In genomic region chr16:46801428-46802049, GRCh38 we compare ENCODE assay signal across 8 cellular contexts. TPM values are rescaled to one million over a fixed set of nuclear protein-coding genes. Genes with fewer than 3 reads are reported as not detected.
A peak's percentile ranks its signal among the peaks of the same experiment; 100 is the strongest.
DNase-seq lines count a peak whose midpoint lies in the region; ATAC-seq and TF ChIP-seq lines count a peak whose summit lies in the region.

No MANE protein-coding gene starts in this region.

- no peaks in the 10 kb centered on the region for H3K9me3 ChIP-seq in CD4-positive, alpha-beta memory T cell (ENCODE audit: control insufficient read depth in 1 of 2, low read length in 2 of 2)

- H3K27me3 Mint-ChIP-seq in Calu3 (ENCODE audit: unreplicated experiment): no peaks in the 10 kb centered on the region
- no peaks in the 10 kb centered on the region for H3K27me3 Mint-ChIP-seq in CD4-positive, alpha-beta memory T cell

- POLR2A ChIA-PET in CD4-positive, alpha-beta memory T cell (lab: Charles Lee; ENCODE audit: partially characterized antibody): no interaction called here

- no TSS peak for BruUV-seq in Calu3 (replicated peaks; lab: Mats Ljungman, UMichigan)

- CTCF ChIA-PET in Calu3 (lab: Charles Lee): interaction anchor here (0.6 to 1.4 kb wide), 10 partner anchors 8 to 1330 kb away, joined by 3 to 8 read pairs (median 3); partner anchors contain the start of gene GPT2
- CTCF ChIA-PET in CD4-positive, alpha-beta memory T cell (lab: Charles Lee; ENCODE audit: partially characterized antibody): interaction anchor here (1.4 to 2.9 kb wide), 4 partner anchors 10 to 128 kb away, joined by 4 to 18 read pairs (median 6); no protein-coding TSS in a partner anchor

- H3K4me3 ChIP-seq in LNCaP clone FGC (ENCODE audit: low read depth, low read length): no peak overlapping the region
- H3K4me3 ChIP-seq in WI38 (ENCODE audit: low read depth, low read length): no peak overlapping the region
- no peak overlapping the region for H3K4me3 ChIP-seq in CD4-positive, alpha-beta memory T cell (ENCODE audit: low read length in 2 of 2)

- H3K9me3 Mint-ChIP-seq in Calu3 (ENCODE audit: low read depth, unreplicated experiment): no peaks in the 10 kb centered on the region
- H3K9me3 Mint-ChIP-seq in CD4-positive, alpha-beta memory T cell: peaks cover 0 to 11% (median 6%) of the 10 kb centered on the region in 8 donors

- no peaks in the 10 kb centered on the region for H3K36me3 ChIP-seq in CD4-positive, alpha-beta memory T cell (ENCODE audit: insufficient read depth, low read length)

- no peaks in the 10 kb centered on the region for H3K27me3 ChIP-seq in CD4-positive, alpha-beta memory T cell (ENCODE audit: insufficient read depth, low read length)

- ATAC-seq in left lobe of liver: peak; percentile 62
- ATAC-seq in GM21529 (IDR thresholded peaks at IDR 0.05; ENCODE audit: unreplicated experiment): no peak

- H3K36me3 Mint-ChIP-seq in Calu3 (ENCODE audit: insufficient read depth, unreplicated experiment): no peaks in the 10 kb centered on the region
- peaks cover 10 to 17% of the 10 kb centered on the region in 2 donors for H3K36me3 Mint-ChIP-seq in CD4-positive, alpha-beta memory T cell

- peak overlapping the region; percentile 1 for H3K27ac Mint-ChIP-seq in Calu3 (ENCODE audit: unreplicated experiment)
- peak overlapping the region in 1 of 7 donors; percentile 62 for H3K27ac Mint-ChIP-seq in CD4-positive, alpha-beta memory T cell

- H3K4me3 Mint-ChIP-seq in Calu3 (ENCODE audit: low read depth, unreplicated experiment): no peak overlapping the region
- peak overlapping the region in 2 of 8 donors; percentile 24 to 43 for H3K4me3 Mint-ChIP-seq in CD4-positive, alpha-beta memory T cell

- peaks cover 12% of the 10 kb centered on the region for H3K4me1 ChIP-seq in CD4-positive, alpha-beta memory T cell (ENCODE audit: insufficient read depth, low read length)

- intact Hi-C loops in Calu3 (cut with micrococcal nuclease; ENCODE audit: unreplicated experiment): loop anchor here (1.0 to 5.0 kb wide), 2 partner anchors 114 to 128 kb away; partner anchors contain the start of genes ORC6 and VPS35
- intact Hi-C loops in CD4-positive, alpha-beta memory T cell (cut with micrococcal nuclease): no loop called here

- H3K27ac ChIP-seq in CD4-positive, alpha-beta memory T cell (ENCODE audit: low read depth, low read length): no peak overlapping the region

- TF ChIP-seq CTCF in Calu3 (IDR thresholded peaks at IDR 0.05; ENCODE audit: unreplicated experiment): peak; percentile 38
- peak; percentile 47 for TF ChIP-seq CTCF in LNCaP clone FGC (IDR thresholded peaks at IDR 0.05; ENCODE audit: control insufficient read depth, extremely low read depth, insufficient read depth)
- TF ChIP-seq CTCF in WI38 (IDR thresholded peaks at IDR 0.05; ENCODE audit: low read depth, low read length): peak; percentile 5; the same call in 1 of the 2 replicates

- no peak for DNase-seq in Calu3
- no peak for DNase-seq in LNCaP clone FGC (ENCODE audit: low read depth)
- no peak for DNase-seq in left lobe of liver (ENCODE audit: low spot score)
- no peak for DNase-seq in NCI-H1048 (lab: John Stamatoyannopoulos, UW)
- DNase-seq in middle frontal gyrus (ENCODE audit: extremely low spot score, low spot score): no peak
- DNase-seq in CD4-positive, alpha-beta memory T cell: no peak

- H3K4me1 Mint-ChIP-seq in Calu3 (ENCODE audit: low read depth, unreplicated experiment): peaks cover 8% of the 10 kb centered on the region
- peaks cover 11 to 22% (median 15%) of the 10 kb centered on the region in 4 donors for H3K4me1 Mint-ChIP-seq in CD4-positive, alpha-beta memory T cell

RNA-seq across cellular contexts. Expression of gene C16orf87, which starts 29.4 kb away (rescaled TPM):
- total RNA-seq in Calu3 (2022): 11.6 and 11.7 TPM in 2 replicates
- 5.2 TPM for total RNA-seq in left lobe of liver
- total RNA-seq in CD4-positive, alpha-beta memory T cell: 1 to 10 TPM; 5.8 to 6.2 TPM
- 10 to 100 TPM in 1 of 2 donors, 1 to 10 TPM in 1; 7.3 to 15.5 TPM for polyA plus RNA-seq in CD4-positive, alpha-beta memory T cell

RNA-seq across cellular contexts. Expression of gene MYLK3, which starts 53.4 kb away (rescaled TPM):
- total RNA-seq in Calu3 (2022): 0.80 and 1.4 TPM in 2 replicates
- 0.08 TPM for total RNA-seq in left lobe of liver
- total RNA-seq in CD4-positive, alpha-beta memory T cell: under 1 TPM in 1 of 2 experiments, not detected in 1; 0.32 TPM
- polyA plus RNA-seq in CD4-positive, alpha-beta memory T cell: not detected
